In genomic region chr11:18669629-18670162, GRCh38 we compare ENCODE assay signal across 15 cellular contexts. TPM values are rescaled to one million over a fixed set of nuclear protein-coding genes. Genes with fewer than 3 reads are reported as not detected.
DNase-seq lines count a peak whose midpoint lies in the region; ATAC-seq and FAIRE-seq lines count a peak whose summit lies in the region.
"Had no signal": no experiment of that assay in that cellular context is flagged by ENCODE, and none has a peak within 500 bp of the region (broad histone marks: within the 10 kb centered on the region; RNA-seq: fewer than 3 reads in every experiment).

No MANE protein-coding gene starts in this region.

- no peak overlapping the region for H3K4me3 Mint-ChIP-seq in T-helper 1 cell treated with Interleukin-12 subunit alpha and Interleukin-12 subunit beta and Interleukin-4 antibody, amounts not matched to agents 30 μg/mL and 1 μg/mL, for 36 hours
- peak overlapping the region; percentile 2 for H3K4me3 Mint-ChIP-seq in activated CD8-positive, alpha-beta T cell treated with anti-CD3 and anti-CD28 coated beads, Interleukin-2, amount 10 ng/mL, durations not matched to agents 7 days and 5 days
- H3K4me3 Mint-ChIP-seq in naive thymus-derived CD8-positive, alpha-beta T cell, result peak overlapping the region in 4 of 10 donors; percentile 11 to 48 (median 23)

- H3K27ac Mint-ChIP-seq in T-helper 1 cell treated with Interleukin-12 subunit alpha and Interleukin-12 subunit beta and Interleukin-4 antibody, amounts not matched to agents 30 μg/mL and 1 μg/mL, for 36 hours, result peak overlapping the region; percentile 43
- peak overlapping the region; percentile 63 for H3K27ac Mint-ChIP-seq in activated CD8-positive, alpha-beta T cell treated with anti-CD3 and anti-CD28 coated beads, Interleukin-2, amount 10 ng/mL, durations not matched to agents 7 days and 5 days
- H3K27ac Mint-ChIP-seq in naive thymus-derived CD8-positive, alpha-beta T cell, result peak overlapping the region in 9 of 10 donors; percentile 2 to 82 (median 61)

- no peaks in the 10 kb centered on the region for H3K36me3 Mint-ChIP-seq in T-helper 1 cell treated with Interleukin-12 subunit alpha and Interleukin-12 subunit beta and Interleukin-4 antibody, amounts not matched to agents 30 μg/mL and 1 μg/mL, for 36 hours (ENCODE audit: low read depth)
- no peaks in the 10 kb centered on the region for H3K36me3 Mint-ChIP-seq in activated CD8-positive, alpha-beta T cell treated with anti-CD3 and anti-CD28 coated beads, Interleukin-2, amount 10 ng/mL, durations not matched to agents 7 days and 5 days (ENCODE audit: low read depth)
- H3K36me3 Mint-ChIP-seq in naive thymus-derived CD8-positive, alpha-beta T cell, result no peaks in the 10 kb centered on the region

- peaks cover 5% of the 10 kb centered on the region for H3K27me3 Mint-ChIP-seq in T-helper 1 cell treated with Interleukin-12 subunit alpha and Interleukin-12 subunit beta and Interleukin-4 antibody, amounts not matched to agents 30 μg/mL and 1 μg/mL, for 36 hours (ENCODE audit: low read depth)
- peaks cover 2% of the 10 kb centered on the region for H3K27me3 Mint-ChIP-seq in activated CD8-positive, alpha-beta T cell treated with anti-CD3 and anti-CD28 coated beads, Interleukin-2, amount 10 ng/mL, durations not matched to agents 7 days and 5 days (ENCODE audit: low read depth)
- H3K27me3 Mint-ChIP-seq in naive thymus-derived CD8-positive, alpha-beta T cell, result no peaks in the 10 kb centered on the region

- POLR2A ChIA-PET in activated CD8-positive, alpha-beta T cell treated with anti-CD3 and anti-CD28 coated beads, Interleukin-2, amount 10 ng/mL, durations not matched to agents 7 days and 5 days (lab: Charles Lee), result no interaction called here
- POLR2A ChIA-PET in naive thymus-derived CD8-positive, alpha-beta T cell (lab: Charles Lee), result interaction anchor here (1.0 kb wide), 1 partner anchor 143 kb away, joined by 3 read pairs; the partner anchor contains the start of gene TSG101

- H3K9me3 Mint-ChIP-seq in T-helper 1 cell treated with Interleukin-12 subunit alpha and Interleukin-12 subunit beta and Interleukin-4 antibody, amounts not matched to agents 30 μg/mL and 1 μg/mL, for 36 hours, result no peaks in the 10 kb centered on the region
- H3K9me3 Mint-ChIP-seq in activated CD8-positive, alpha-beta T cell treated with anti-CD3 and anti-CD28 coated beads, Interleukin-2, amount 10 ng/mL, durations not matched to agents 7 days and 5 days (ENCODE audit: insufficient read depth), result no peaks in the 10 kb centered on the region
- no peaks in the 10 kb centered on the region for H3K9me3 Mint-ChIP-seq in naive thymus-derived CD8-positive, alpha-beta T cell

- DNase-seq in T-helper 1 cell (no peak), NCI-H2029 (lab: John Stamatoyannopoulos, UW) (peak; percentile 74), NCI-H1694 (lab: John Stamatoyannopoulos, UW) (no peak), frontal cortex (ENCODE audit: low spot score in 2 of 2) (no peak)
- DNase-seq in activated CD8-positive, alpha-beta T cell treated with anti-CD3 and anti-CD28 coated beads, Interleukin-2, amount 10 ng/mL, durations not matched to agents 7 days and 5 days, result no peak
- DNase-seq in naive thymus-derived CD8-positive, alpha-beta T cell, result no peak
- DNase-seq: activated naive CD4-positive, alpha-beta T cell; Karpas-422; mucosa of descending colon; NCI-H1694 treated with DMSO at 0.1 percent for 48 hours; posterior cingulate gyrus; stimulated activated CD4-positive, alpha-beta T cell treated with anti-CD3 and anti-CD28 coated beads, Interleukin-12 subunit alpha, Interleukin-12 subunit beta, amount 100 ng/mL, for 4 hours had no signal

- no peak for ATAC-seq in activated CD8-positive, alpha-beta T cell treated with anti-CD3 and anti-CD28 coated beads, Interleukin-2, amount 10 ng/mL, durations not matched to agents 7 days and 5 days
- no peak for ATAC-seq in naive thymus-derived CD8-positive, alpha-beta T cell
- ATAC-seq in HG03159 (IDR thresholded peaks at IDR 0.05; ENCODE audit: unreplicated experiment), result no peak
- ATAC-seq: mucosa of descending colon had no signal

- no peak for FAIRE-seq in frontal cortex (lab: Jason Lieb, UNC)

- peaks cover 27% of the 10 kb centered on the region for H3K4me1 Mint-ChIP-seq in T-helper 1 cell treated with Interleukin-12 subunit alpha and Interleukin-12 subunit beta and Interleukin-4 antibody, amounts not matched to agents 30 μg/mL and 1 μg/mL, for 36 hours (ENCODE audit: low read depth)
- H3K4me1 Mint-ChIP-seq in activated CD8-positive, alpha-beta T cell treated with anti-CD3 and anti-CD28 coated beads, Interleukin-2, amount 10 ng/mL, durations not matched to agents 7 days and 5 days (ENCODE audit: low read depth), result peaks cover 50% of the 10 kb centered on the region
- peaks cover 20 to 70% (median 49%) of the 10 kb centered on the region in 4 donors for H3K4me1 Mint-ChIP-seq in naive thymus-derived CD8-positive, alpha-beta T cell

- CTCF ChIA-PET in activated CD8-positive, alpha-beta T cell treated with anti-CD3 and anti-CD28 coated beads, Interleukin-2, amount 10 ng/mL, durations not matched to agents 7 days and 5 days (lab: Charles Lee), result interaction anchor here (0.6 to 1.1 kb wide), 4 partner anchors 28 to 129 kb away, joined by 3 to 4 read pairs (median 4); partner anchors contain the start of gene TMEM86A

RNA-seq across cellular contexts. Expression of gene TMEM86A, which starts 28.9 kb away (rescaled TPM):
- total RNA-seq in activated CD8-positive, alpha-beta T cell treated with anti-CD3 and anti-CD28 coated beads, Interleukin-2, amount 10 ng/mL, durations not matched to agents 7 days and 5 days, result under 1 TPM; 0.26 to 0.52 TPM
- 1 to 10 TPM; 4.6 to 6.7 TPM for total RNA-seq in naive thymus-derived CD8-positive, alpha-beta T cell
- polyA plus RNA-seq in naive thymus-derived CD8-positive, alpha-beta T cell, result 1 to 10 TPM in 2 of 3 donors, under 1 TPM in 1; 0.43 to 1.9 (median 1.2) TPM
- 4.9 TPM for total RNA-seq in frontal cortex

RNA-seq across cellular contexts. Expression of gene SPTY2D1, which starts 35.6 kb away (rescaled TPM):
- total RNA-seq in activated CD8-positive, alpha-beta T cell treated with anti-CD3 and anti-CD28 coated beads, Interleukin-2, amount 10 ng/mL, durations not matched to agents 7 days and 5 days, result 10 to 100 TPM; 25.7 to 26.0 TPM
- total RNA-seq in naive thymus-derived CD8-positive, alpha-beta T cell, result 10 to 100 TPM; 17.0 to 20.1 TPM
- polyA plus RNA-seq in naive thymus-derived CD8-positive, alpha-beta T cell, result 10 to 100 TPM in 1 of 3 donors, 1 to 10 TPM in 2; 4.7 to 11.0 (median 7.3) TPM
- 10.2 TPM for total RNA-seq in frontal cortex

RNA-seq across cellular contexts. Expression of gene IGSF22, which starts 56.3 kb away (rescaled TPM):
- not detected for total RNA-seq in activated CD8-positive, alpha-beta T cell treated with anti-CD3 and anti-CD28 coated beads, Interleukin-2, amount 10 ng/mL, durations not matched to agents 7 days and 5 days
- 1 to 10 TPM; 4.1 to 5.4 TPM for total RNA-seq in naive thymus-derived CD8-positive, alpha-beta T cell
- 1 to 10 TPM; 2.3 to 5.3 (median 4.6) TPM for polyA plus RNA-seq in naive thymus-derived CD8-positive, alpha-beta T cell
- not detected for total RNA-seq in frontal cortex
- polyA plus RNA-seq: AG04450 had no signal
